12 cellular contexts compared by ENCODE assay signal in genomic region chr10:91596821-91597396, GRCh38. TPM values are rescaled to one million over a fixed set of nuclear protein-coding genes. Genes with fewer than 3 reads are reported as not detected.
A peak's percentile ranks its signal among the peaks of the same experiment; 100 is the strongest.
DNase-seq lines count a peak whose midpoint lies in the region; ATAC-seq, FAIRE-seq and TF ChIP-seq lines count a peak whose summit lies in the region.
"Had no signal": no experiment of that assay in that cellular context is flagged by ENCODE, and none has a peak within 500 bp of the region (broad histone marks: within the 10 kb centered on the region; RNA-seq: fewer than 3 reads in every experiment).

No MANE protein-coding gene starts in this region.

- no peak for TF ChIP-seq POLR2A in body of pancreas (IDR thresholded peaks at IDR 0.05)
- TF ChIP-seq POLR2A in tibial nerve (IDR thresholded peaks at IDR 0.05) = no peak

- H3K4me3 Mint-ChIP-seq in activated T-cell treated with anti-CD3 and anti-CD28 coated beads, Interleukin-2, amount 50 U/mL, for 72 hours = no peak overlapping the region
- no peak overlapping the region for H3K4me3 Mint-ChIP-seq in activated T-cell treated with anti-CD3 and anti-CD28 coated beads, Interleukin-2, amount 50 U/mL, for 4 hours
- no peak overlapping the region for H3K4me3 Mint-ChIP-seq in nephron progenitor cell
- H3K4me3 Mint-ChIP-seq: CD8-positive, alpha-beta T cell; stimulated activated naive CD8-positive, alpha-beta T cell treated with anti-CD3 and anti-CD28 coated beads, Interleukin-15, Interleukin-2, amounts not matched to agents 100 ng/mL and 50 ng/mL, for 24 hours had no signal

- ATAC-seq in activated T-cell treated with anti-CD3 and anti-CD28 coated beads, Interleukin-2, amount 50 U/mL, for 72 hours (replicated peaks in 1 of 2) = peak; percentile 54 to 86
- no peak for ATAC-seq in activated T-cell treated with anti-CD3 and anti-CD28 coated beads, Interleukin-2, amount 50 U/mL, for 4 hours
- ATAC-seq in body of pancreas (no peak), HG02885 (IDR thresholded peaks at IDR 0.05; ENCODE audit: poor library complexity, unreplicated experiment) (no peak)
- ATAC-seq: CD8-positive, alpha-beta T cell had no signal

- TF ChIP-seq CTCF in body of pancreas (IDR thresholded peaks at IDR 0.05) (no peak), kidney (IDR thresholded peaks at IDR 0.05; ENCODE audit: borderline replicate concordance, extremely low read depth, insufficient read depth) (no peak), tibial nerve (IDR thresholded peaks at IDR 0.05) (no peak), nephron progenitor cell (IDR thresholded peaks at IDR 0.05) (no peak)

- no peaks in the 10 kb centered on the region for H3K9me3 ChIP-seq in body of pancreas
- no peaks in the 10 kb centered on the region for H3K9me3 ChIP-seq in kidney (ENCODE audit: control insufficient read depth in 1 of 2, low read length in 2 of 2)
- no peaks in the 10 kb centered on the region for H3K9me3 ChIP-seq in tibial nerve
- H3K9me3 ChIP-seq: pancreas had no signal

- no peak for FAIRE-seq in kidney (lab: Jason Lieb, UNC)
- FAIRE-seq: pancreas had no signal

- H3K27ac ChIP-seq in body of pancreas (peak overlapping the region in 3 of 4 donors; percentile 42 to 66 (median 53)), kidney (ENCODE audit: low read depth in 2 of 2, low read length in 2 of 2) (peak overlapping the region; percentile 36 to 43), tibial nerve (peak overlapping the region in 3 of 4 donors; percentile 1 to 74 (median 67))

- H3K27me3 ChIP-seq in body of pancreas (no peaks in the 10 kb centered on the region), tibial nerve (no peaks in the 10 kb centered on the region)
- H3K27me3 ChIP-seq: pancreas had no signal

- no peaks in the 10 kb centered on the region for H3K9me3 Mint-ChIP-seq in activated T-cell treated with anti-CD3 and anti-CD28 coated beads, Interleukin-2, amount 50 U/mL, for 72 hours
- no peaks in the 10 kb centered on the region for H3K9me3 Mint-ChIP-seq in activated T-cell treated with anti-CD3 and anti-CD28 coated beads, Interleukin-2, amount 50 U/mL, for 4 hours
- H3K9me3 Mint-ChIP-seq in nephron progenitor cell = no peaks in the 10 kb centered on the region
- H3K9me3 Mint-ChIP-seq: CD8-positive, alpha-beta T cell; stimulated activated naive CD8-positive, alpha-beta T cell treated with anti-CD3 and anti-CD28 coated beads, Interleukin-15, Interleukin-2, amounts not matched to agents 100 ng/mL and 50 ng/mL, for 24 hours had no signal

- WGBS in body of pancreas, 2 donors = 63 to 73% methylated on average over 1 of the region's 1 CpG
- 19 to 23% methylated on average over 1 of the region's 1 CpG for WGBS in tibial nerve, 2 donors

- H3K36me3 Mint-ChIP-seq in activated T-cell treated with anti-CD3 and anti-CD28 coated beads, Interleukin-2, amount 50 U/mL, for 72 hours (ENCODE audit: insufficient read depth in 2 of 2) = no peaks in the 10 kb centered on the region
- H3K36me3 Mint-ChIP-seq in activated T-cell treated with anti-CD3 and anti-CD28 coated beads, Interleukin-2, amount 50 U/mL, for 4 hours (ENCODE audit: insufficient read depth) = no peaks in the 10 kb centered on the region
- H3K36me3 Mint-ChIP-seq in nephron progenitor cell (ENCODE audit: low read depth) = no peaks in the 10 kb centered on the region
- H3K36me3 Mint-ChIP-seq: CD8-positive, alpha-beta T cell had no signal

- TF ChIP-seq EP300 in tibial nerve (IDR thresholded peaks at IDR 0.05) = peak in 1 of 2 donors; percentile 17

- H3K36me3 ChIP-seq in body of pancreas (replicated peaks in 1 of 2; ENCODE audit: insufficient read depth in 1 of 2, low read depth in 2 of 2) (no peaks in the 10 kb centered on the region), kidney (ENCODE audit: control insufficient read depth in 1 of 2, insufficient read depth in 2 of 2, low read length in 2 of 2) (no peaks in the 10 kb centered on the region), tibial nerve (no peaks in the 10 kb centered on the region)
- H3K36me3 ChIP-seq: pancreas had no signal

- DNase-seq in activated T-cell treated with anti-CD3 and anti-CD28 coated beads, Interleukin-2, amount 50 U/mL, for 72 hours = peak in 1 of 2 donors; percentile 9
- no peak for DNase-seq in activated T-cell treated with anti-CD3 and anti-CD28 coated beads, Interleukin-2, amount 50 U/mL, for 4 hours
- DNase-seq in body of pancreas (no peak), kidney (no peak), tibial nerve (ENCODE audit: low spot score in 2 of 2) (no peak), SW480 (ENCODE audit: low spot score) (no peak), nephron progenitor cell (no peak)
- DNase-seq: CD8-positive, alpha-beta T cell; MM.1S had no signal

- intact Hi-C loops in body of pancreas (cut with DNase I) = no loop called here
- intact Hi-C loops in kidney (cut with DNase I) = no loop called here

- H3K9ac ChIP-seq in kidney (ENCODE audit: low read length in 2 of 2) = no peak overlapping the region

- peaks cover 6% of the 10 kb centered on the region for H3K4me1 Mint-ChIP-seq in activated T-cell treated with anti-CD3 and anti-CD28 coated beads, Interleukin-2, amount 50 U/mL, for 72 hours (ENCODE audit: low read depth)
- no peaks in the 10 kb centered on the region for H3K4me1 Mint-ChIP-seq in activated T-cell treated with anti-CD3 and anti-CD28 coated beads, Interleukin-2, amount 50 U/mL, for 4 hours (ENCODE audit: low read depth)
- H3K4me1 Mint-ChIP-seq in nephron progenitor cell = peaks cover 27% of the 10 kb centered on the region

- H3K4me3 ChIP-seq in body of pancreas (no peak overlapping the region), kidney (ENCODE audit: low read length in 2 of 2) (no peak overlapping the region), tibial nerve (no peak overlapping the region)
- H3K4me3 ChIP-seq: pancreas had no signal

- peaks cover 51% of the 10 kb centered on the region for H3K4me1 ChIP-seq in body of pancreas
- H3K4me1 ChIP-seq in kidney (ENCODE audit: control insufficient read depth in 1 of 2, insufficient read depth in 1 of 2, low read depth in 1 of 2, low read length in 2 of 2) = peaks cover 26 to 32% of the 10 kb centered on the region in 2 donors
- peaks cover 0 to 23% (median 10%) of the 10 kb centered on the region in 4 donors for H3K4me1 ChIP-seq in tibial nerve

- peak overlapping the region; percentile 10 for H3K27ac Mint-ChIP-seq in activated T-cell treated with anti-CD3 and anti-CD28 coated beads, Interleukin-2, amount 50 U/mL, for 72 hours
- no peak overlapping the region for H3K27ac Mint-ChIP-seq in nephron progenitor cell
- H3K27ac Mint-ChIP-seq: CD8-positive, alpha-beta T cell; stimulated activated naive CD8-positive, alpha-beta T cell treated with anti-CD3 and anti-CD28 coated beads, Interleukin-15, Interleukin-2, amounts not matched to agents 100 ng/mL and 50 ng/mL, for 24 hours had no signal

- peaks cover 39% of the 10 kb centered on the region for H3K27me3 Mint-ChIP-seq in activated T-cell treated with anti-CD3 and anti-CD28 coated beads, Interleukin-2, amount 50 U/mL, for 72 hours (ENCODE audit: low read depth)
- H3K27me3 Mint-ChIP-seq in activated T-cell treated with anti-CD3 and anti-CD28 coated beads, Interleukin-2, amount 50 U/mL, for 4 hours (ENCODE audit: low read depth) = peaks cover 15% of the 10 kb centered on the region
- H3K27me3 Mint-ChIP-seq in nephron progenitor cell (ENCODE audit: low read depth, poor library complexity) = peaks cover 2% of the 10 kb centered on the region
- H3K27me3 Mint-ChIP-seq: stimulated activated naive CD8-positive, alpha-beta T cell treated with anti-CD3 and anti-CD28 coated beads, Interleukin-15, Interleukin-2, amounts not matched to agents 100 ng/mL and 50 ng/mL, for 24 hours had no signal

RNA-seq across cellular contexts. Expression of gene PPP1R3C, which starts 36.0 kb away (rescaled TPM):
- total RNA-seq in activated T-cell treated with anti-CD3 and anti-CD28 coated beads, Interleukin-2, amount 50 U/mL, for 72 hours = under 1 TPM; 0.12 to 0.16 TPM
- total RNA-seq in activated T-cell treated with anti-CD3 and anti-CD28 coated beads, Interleukin-2, amount 50 U/mL, for 4 hours = under 1 TPM; 0.08 to 0.15 (median 0.11) TPM
- total RNA-seq in body of pancreas (10 to 100 TPM in 1 of 2 donors, 1 to 10 TPM in 1; 9.6 to 15.6 TPM), kidney (20.3 TPM), tibial nerve (1 to 10 TPM; 3.3 to 8.7 (median 3.7) TPM)
- 13.6 TPM for polyA plus RNA-seq in kidney (ENCODE audit: insufficient read depth, low read depth, low replicate concordance)
- total RNA-seq: CD8-positive, alpha-beta T cell had no signal

Comparison
In these comparisons a context has a peak if more than half of its experiments do, and no peak if none do; other contexts are left out.
1. ATAC-seq: peak in activated T-cell treated with anti-CD3 and anti-CD28 coated beads, Interleukin-2, amount 50 U/mL, for 72 hours (2 of 2); none in activated T-cell treated with anti-CD3 and anti-CD28 coated beads, Interleukin-2, amount 50 U/mL, for 4 hours (0 of 2), body of pancreas (single experiment) and HG02885 (single experiment).
2. Peak in every context shown above with its lines, with median percentiles within 50 percentile points of each other: H3K27ac ChIP-seq.